9 cellular contexts compared by ENCODE assay signal in the genomic region with DNA sequence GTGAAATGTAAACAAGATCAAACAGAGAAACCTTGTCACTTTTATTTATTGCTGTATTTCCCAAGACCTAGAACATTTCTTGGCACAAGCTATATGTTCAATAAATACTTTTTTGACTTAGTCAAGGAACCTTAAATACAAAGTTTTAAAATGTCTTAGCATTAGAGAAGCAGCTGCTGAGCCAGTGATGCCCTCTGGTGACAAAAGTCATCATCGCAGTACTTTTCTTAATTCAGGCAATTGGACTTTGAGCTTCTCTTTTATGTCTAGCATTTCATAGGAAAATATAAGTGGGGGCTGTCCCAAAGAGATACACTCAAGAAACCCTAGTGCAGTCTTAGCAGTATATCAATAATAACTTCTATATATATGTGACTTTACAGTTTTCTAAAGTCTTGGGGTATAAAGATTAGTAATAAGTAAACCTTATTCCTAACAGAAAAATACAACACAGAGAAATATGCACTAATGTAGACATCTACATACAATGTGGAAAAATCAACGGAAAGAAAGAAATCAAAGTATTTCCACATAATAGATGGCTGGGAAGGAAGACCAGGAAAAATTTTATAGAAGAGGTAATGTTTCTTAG.
A peak's percentile ranks its signal among the peaks of the same experiment; 100 is the strongest.
DNase-seq lines count a peak whose midpoint lies in the region; ATAC-seq lines count a peak whose summit lies in the region.
"Had no signal": no experiment of that assay in that cellular context is flagged by ENCODE, and none has a peak within 500 bp of the region (broad histone marks: within the 10 kb centered on the region; RNA-seq: fewer than 3 reads in every experiment).

No MANE protein-coding gene starts in this region.

- H3K9me3 Mint-ChIP-seq in CD4-positive, CD25-positive, alpha-beta regulatory T cell = no peaks in the 10 kb centered on the region
- H3K9me3 Mint-ChIP-seq: dendritic cell treated with granulocyte-macrophage colony-stimulating factor and Interleukin-4, amounts not matched to agents 40 ng/mL and 50 ng/mL, for 4 days had no signal

- no peak overlapping the region for H3K4me3 Mint-ChIP-seq in CD4-positive, CD25-positive, alpha-beta regulatory T cell
- H3K4me3 Mint-ChIP-seq: dendritic cell treated with granulocyte-macrophage colony-stimulating factor and Interleukin-4, amounts not matched to agents 40 ng/mL and 50 ng/mL, for 4 days had no signal

- H3K27ac ChIP-seq in CD4-positive, CD25-positive, alpha-beta regulatory T cell (ENCODE audit: insufficient read depth, low read length, poor library complexity, severe bottlenecking) = no peak overlapping the region

- DNase-seq in CD4-positive, CD25-positive, alpha-beta regulatory T cell = peak; percentile 7 to 66 (median 56)
- DNase-seq in KG1 (lab: John Stamatoyannopoulos, UW) = peak; percentile 34
- peak; percentile 37 to 53 for DNase-seq in activated CD4-positive, alpha-beta T cell treated with anti-CD3 and anti-CD28 coated beads, Interleukin-2, amount 50 U/mL, for 48 hours
- peak; percentile 26 for DNase-seq in foreskin melanocyte
- DNase-seq in stimulated activated CD4-positive, alpha-beta T cell treated with anti-CD3 and anti-CD28 coated beads, Interleukin-2, amount 100 ng/mL, for 24 hours = peak; percentile 33 to 49
- no peak for DNase-seq in NCI-H2196 treated with DMSO at 0.1 percent for 48 hours (lab: John Stamatoyannopoulos, UW; ENCODE audit: unreplicated experiment)

- H3K4me1 ChIP-seq in CD4-positive, CD25-positive, alpha-beta regulatory T cell (ENCODE audit: control insufficient read depth, insufficient read depth, low read length, poor library complexity, severe bottlenecking) = peaks cover 4% of the 10 kb centered on the region

- H3K9me3 ChIP-seq in CD4-positive, CD25-positive, alpha-beta regulatory T cell (ENCODE audit: control insufficient read depth in 2 of 2, low read length in 2 of 2) = no peaks in the 10 kb centered on the region

- no peaks in the 10 kb centered on the region for H3K27me3 ChIP-seq in CD4-positive, CD25-positive, alpha-beta regulatory T cell (ENCODE audit: control insufficient read depth, insufficient read depth, low read length)

- ATAC-seq in CD4-positive, CD25-positive, alpha-beta regulatory T cell (ENCODE audit: low read depth in 2 of 2) = peak in 1 of 2 donors; percentile 45
- peak; percentile 74 for ATAC-seq in GM19328 (IDR thresholded peaks at IDR 0.05; ENCODE audit: unreplicated experiment)
- no peak for ATAC-seq in GM21528 (IDR thresholded peaks at IDR 0.05; ENCODE audit: low FRiP score, unreplicated experiment)

- H3K4me1 Mint-ChIP-seq in CD4-positive, CD25-positive, alpha-beta regulatory T cell = peaks cover 0 to 5% (median under 1%) of the 10 kb centered on the region in 4 donors

- H3K27ac Mint-ChIP-seq in CD4-positive, CD25-positive, alpha-beta regulatory T cell = no peak overlapping the region
- H3K27ac Mint-ChIP-seq: dendritic cell treated with granulocyte-macrophage colony-stimulating factor and Interleukin-4, amounts not matched to agents 40 ng/mL and 50 ng/mL, for 4 days had no signal

- H3K36me3 ChIP-seq in CD4-positive, CD25-positive, alpha-beta regulatory T cell (ENCODE audit: control insufficient read depth, insufficient read depth, low read length) = no peaks in the 10 kb centered on the region

- H3K4me3 ChIP-seq in CD4-positive, CD25-positive, alpha-beta regulatory T cell (ENCODE audit: low read depth, low read length) = no peak overlapping the region

- peaks cover 12% of the 10 kb centered on the region for H3K27me3 Mint-ChIP-seq in CD4-positive, CD25-positive, alpha-beta regulatory T cell
- H3K27me3 Mint-ChIP-seq: dendritic cell treated with granulocyte-macrophage colony-stimulating factor and Interleukin-4, amounts not matched to agents 40 ng/mL and 50 ng/mL, for 4 days had no signal

- no peaks in the 10 kb centered on the region for H3K36me3 Mint-ChIP-seq in CD4-positive, CD25-positive, alpha-beta regulatory T cell
